Comparison of ENCODE assay signal across 8 cellular contexts in the genomic region with DNA sequence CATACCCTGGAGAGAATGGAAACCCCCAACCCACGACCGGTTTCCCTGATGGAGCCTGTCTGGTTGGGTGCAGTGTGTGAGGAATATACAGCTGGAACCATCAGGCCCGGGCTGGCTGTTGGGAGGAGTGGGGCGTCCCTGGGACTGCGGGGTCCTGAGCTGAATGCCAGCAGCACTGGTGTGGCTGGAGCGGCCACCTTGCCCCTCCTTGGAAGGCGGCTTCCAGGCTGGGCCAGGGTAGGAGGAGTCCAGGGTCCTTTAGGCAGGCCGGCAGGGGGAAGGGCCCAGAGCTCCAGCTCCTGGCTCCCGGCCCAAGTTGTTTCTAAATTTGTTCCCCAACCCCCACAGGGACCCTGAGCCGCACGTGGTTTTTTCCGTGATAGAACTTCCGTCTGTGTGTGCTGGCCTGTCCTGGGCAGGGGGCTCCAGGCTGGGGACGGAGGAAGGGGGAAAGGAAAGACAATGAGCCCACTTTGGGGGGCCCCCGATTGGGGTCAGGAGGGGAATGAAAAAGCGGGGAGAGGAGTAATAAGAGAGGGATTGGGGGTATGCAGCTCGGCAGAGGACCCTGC. TPM values are rescaled to one million over a fixed set of nuclear protein-coding genes. Genes with fewer than 3 reads are reported as not detected.
DNase-seq lines count a peak whose midpoint lies in the region; ATAC-seq and TF ChIP-seq lines count a peak whose summit lies in the region.
"Had no signal": no experiment of that assay in that cellular context is flagged by ENCODE, and none has a peak within 500 bp of the region (broad histone marks: within the 10 kb centered on the region; RNA-seq: fewer than 3 reads in every experiment).

No MANE protein-coding gene starts in this region.

- no peaks in the 10 kb centered on the region for H3K9me2 ChIP-seq in HCT116 (ENCODE audit: insufficient read depth)

- peak overlapping the region; percentile 96 for H3K27ac ChIP-seq in HCT116 (ENCODE audit: low read depth, low read length)
- H3K27ac ChIP-seq in SJCRH30, result peak overlapping the region; percentile 95
- peak overlapping the region; percentile 51 for H3K27ac ChIP-seq in muscle layer of duodenum (ENCODE audit: low read length)

- H3K4me3 ChIP-seq in HCT116 (replicated peaks in 1 of 2; ENCODE audit: low read depth in 1 of 2, low read length in 2 of 2) (peak overlapping the region; percentile 80 to 90), SJCRH30 (peak overlapping the region; percentile 45), epithelial cell of esophagus (ENCODE audit: low read length) (peak overlapping the region; percentile 72), muscle layer of duodenum (ENCODE audit: low read depth in 1 of 2, low read length in 2 of 2) (peak overlapping the region; percentile 50 to 64)

- no peak overlapping the region for H2AFZ ChIP-seq in HCT116 (ENCODE audit: low read depth, low read length, poor library complexity, severe bottlenecking)

- no peaks in the 10 kb centered on the region for H3K27me3 ChIP-seq in HCT116 (ENCODE audit: insufficient read depth, low read length)
- H3K27me3 ChIP-seq in SJCRH30, result no peaks in the 10 kb centered on the region
- H3K27me3 ChIP-seq in muscle layer of duodenum (ENCODE audit: low read depth, low read length), result no peaks in the 10 kb centered on the region

- peak overlapping the region; percentile 84 for H3K9ac ChIP-seq in HCT116 (ENCODE audit: low read length)

- no peak for TF ChIP-seq RAD21 in HCT116 (IDR thresholded peaks at IDR 0.05; ENCODE audit: low read depth)

- TF ChIP-seq CTCF in HCT116 (IDR thresholded peaks at IDR 0.05 in 2 of 3, conservative IDR thresholded peaks at IDR 0.05 in 1 of 3; ENCODE audit: borderline replicate concordance in 1 of 3, insufficient read depth in 1 of 3, low read depth in 2 of 3, low read length in 2 of 3) (no peak), epithelial cell of esophagus (IDR thresholded peaks at IDR 0.05; ENCODE audit: insufficient read depth, low read depth, low read length, missing control alignments) (no peak)

- no peak for TF ChIP-seq POLR2A in HCT116 (IDR thresholded peaks at IDR 0.05; ENCODE audit: borderline replicate concordance, extremely low read depth, insufficient read depth, insufficient read length)

- POLR2A ChIA-PET in HCT116 (lab: Charles Lee), result interaction anchor here (0.7 to 1.7 kb wide), 7 partner anchors 10 to 132 kb away, joined by 3 to 14 read pairs (median 4); a partner anchor contains a TSS

- peaks cover 0 to 20% of the 10 kb centered on the region in 2 experiments; a peak in 2 of 4 replicates for H3K36me3 ChIP-seq in HCT116 (ENCODE audit: control insufficient read depth in 1 of 2, insufficient read depth in 2 of 2, low read length in 2 of 2)
- peaks cover 10% of the 10 kb centered on the region for H3K36me3 ChIP-seq in SJCRH30
- H3K36me3 ChIP-seq in muscle layer of duodenum (ENCODE audit: control insufficient read depth in 1 of 2, insufficient read depth in 2 of 2, low read length in 2 of 2), result peaks cover 4 to 25% of the 10 kb centered on the region in 2 donors

- DNase-seq in HCT116 (ENCODE audit: low read depth, low spot score) (no peak), SJCRH30 (peak; percentile 87 to 90), epithelial cell of esophagus (ENCODE audit: low read depth) (no peak), D341Med (ENCODE audit: low spot score) (no peak), SHP77 treated with DMSO at 0.1 percent for 48 hours (lab: John Stamatoyannopoulos, UW) (no peak)

- intact Hi-C loops in HCT116 (cut with micrococcal nuclease), result no loop called here

- ATAC-seq in HCT116 (peak; percentile 62), GM18519 (IDR thresholded peaks at IDR 0.05; ENCODE audit: low FRiP score, unreplicated experiment) (no peak)

- H3K4me1 ChIP-seq in HCT116 (ENCODE audit: control insufficient read depth in 1 of 2, insufficient read depth in 2 of 2, low read length in 2 of 2) (peaks cover 31 to 43% of the 10 kb centered on the region in 2 experiments), SJCRH30 (peaks cover 25% of the 10 kb centered on the region), muscle layer of duodenum (ENCODE audit: control insufficient read depth in 1 of 2, insufficient read depth in 2 of 2, low read length in 2 of 2) (peaks cover 8 to 26% of the 10 kb centered on the region in 2 donors)

- CTCF ChIA-PET in HCT116 (lab: Charles Lee), result interaction anchor here (0.6 to 2.0 kb wide), 5 partner anchors 10 to 40 kb away, joined by 3 to 18 read pairs (median 3); a partner anchor contains a TSS

- RAD21 ChIA-PET in HCT116 (lab: Charles Lee; ENCODE audit: low non-redundant PET in 1 of 2, low total read pairs in 2 of 2, uncharacterized antibody in 2 of 2, unreplicated experiment in 2 of 2), result interaction anchor here in 1 of 2 experiments (1.4 kb wide), 1 partner anchor 10 kb away, joined by 3 read pairs; no protein-coding TSS in a partner anchor

- H3K9me3 ChIP-seq in HCT116 (ENCODE audit: control insufficient read depth in 1 of 2, insufficient read depth in 1 of 2, low read depth in 1 of 2, low read length in 2 of 2) (no peaks in the 10 kb centered on the region), SJCRH30 (replicated peaks) (no peaks in the 10 kb centered on the region), muscle layer of duodenum (ENCODE audit: control insufficient read depth in 1 of 2, low read length in 2 of 2) (no peaks in the 10 kb centered on the region)

- peaks cover 33% of the 10 kb centered on the region for H3K79me2 ChIP-seq in HCT116 (ENCODE audit: insufficient read depth, low read length)

- no peaks in the 10 kb centered on the region for H4K20me1 ChIP-seq in HCT116 (ENCODE audit: insufficient read depth)

- peak overlapping the region; percentile 85 for H3K4me2 ChIP-seq in HCT116 (ENCODE audit: low read length)

- BruUV-seq in HCT116 (replicated peaks; lab: Mats Ljungman, UMichigan), result TSS peak; percentile 89

TF ChIP-seq in HCT116, 20 proteins besides CTCF, POLR2A, EP300 and RAD21:
- TF ChIP-seq ZNF274 (IDR thresholded peaks at IDR 0.05; ENCODE audit: low read depth, low read length) (no peak), EGR1 (IDR thresholded peaks at IDR 0.05; ENCODE audit: low read depth) (no peak), ZFX (IDR thresholded peaks at IDR 0.05) (no peak), YY1 (IDR thresholded peaks at IDR 0.05; ENCODE audit: extremely low read depth, insufficient replicate concordance, low read depth, low read length) (no peak)
- TF ChIP-seq, protein P1, sequence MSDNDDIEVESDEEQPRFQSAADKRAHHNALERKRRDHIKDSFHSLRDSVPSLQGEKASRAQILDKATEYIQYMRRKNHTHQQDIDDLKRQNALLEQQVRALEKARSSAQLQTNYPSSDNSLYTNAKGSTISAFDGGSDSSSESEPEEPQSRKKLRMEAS (IDR thresholded peaks at IDR 0.05), result no peak
- TF ChIP-seq, protein P2, sequence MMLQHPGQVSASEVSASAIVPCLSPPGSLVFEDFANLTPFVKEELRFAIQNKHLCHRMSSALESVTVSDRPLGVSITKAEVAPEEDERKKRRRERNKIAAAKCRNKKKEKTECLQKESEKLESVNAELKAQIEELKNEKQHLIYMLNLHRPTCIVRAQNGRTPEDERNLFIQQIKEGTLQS (IDR thresholded peaks at IDR 0.05), result no peak

RNA-seq across cellular contexts. Expression of a gene that starts 0.7 kb away (rescaled TPM):
- 34.0 TPM for total RNA-seq in HCT116 (2021; ENCODE audit: unreplicated experiment)
- polyA plus RNA-seq in HCT116 (2012), result 21.6 and 22.8 TPM in 2 replicates
- 4.0 and 4.4 TPM in 2 replicates for total RNA-seq in SJCRH30 (2014; rRNA removed; shearing (Covaris generic))

RNA-seq across cellular contexts. Expression of a gene that starts 21.7 kb away (rescaled TPM):
- 86.4 TPM for total RNA-seq in HCT116 (2021; ENCODE audit: unreplicated experiment)
- polyA plus RNA-seq in HCT116 (2012), result 85.5 and 92.1 TPM in 2 replicates
- total RNA-seq in SJCRH30 (2014; rRNA removed; shearing (Covaris generic)), result 65.5 and 66.8 TPM in 2 replicates

RNA-seq across cellular contexts. Expression of a gene that starts 25.2 kb away (rescaled TPM):
- 22.2 TPM for total RNA-seq in HCT116 (2021; ENCODE audit: unreplicated experiment)
- polyA plus RNA-seq in HCT116 (2012), result 5.9 and 7.2 TPM in 2 replicates
- 0.89 and 1.0 TPM in 2 replicates for total RNA-seq in SJCRH30 (2014; rRNA removed; shearing (Covaris generic))

RNA-seq across cellular contexts. Expression of a gene that starts 25.8 kb away (rescaled TPM):
- total RNA-seq in HCT116 (2021; ENCODE audit: unreplicated experiment), result not detected
- 0.40 TPM in 2 replicates for polyA plus RNA-seq in HCT116 (2012)
- not detected in 2 replicates for total RNA-seq in SJCRH30 (2014; rRNA removed; shearing (Covaris generic))
- total RNA-seq: subcutaneous adipose tissue had no signal

RNA-seq across cellular contexts. Expression of a gene that starts 35.8 kb away (rescaled TPM):
- total RNA-seq in HCT116 (2021; ENCODE audit: unreplicated experiment), result 502 TPM
- 824 and 914 TPM in 2 replicates for polyA plus RNA-seq in HCT116 (2012)
- 528 and 565 TPM in 2 replicates for total RNA-seq in SJCRH30 (2014; rRNA removed; shearing (Covaris generic))

Comparison
In these comparisons a context has a peak if more than half of its experiments do, and no peak if none do; other contexts are left out.
1. DNase-seq: peak in SJCRH30 (2 of 2); none in HCT116 (single experiment), epithelial cell of esophagus (single experiment), D341Med (single experiment) and SHP77 treated with DMSO at 0.1 percent for 48 hours (single experiment).
2. RNA of a gene that starts 25.2 kb away (total RNA-seq): 22.2 TPM in HCT116 (single experiment); 0.89 to 1.0 TPM in SJCRH30; every median in the first group is over 10 times any median in the second.
3. Peak in every context shown above with its lines, with median percentiles within 50 percentile points of each other: H3K27ac ChIP-seq and H3K4me3 ChIP-seq.